ENCODE assay signal across 32 cellular contexts in genomic region chr20:24832518-24832917, GRCh38.
"Had no signal": no experiment of that assay in that cellular context is flagged by ENCODE, and none has a peak within 500 bp of the region (broad histone marks: within the 10 kb centered on the region; RNA-seq: fewer than 3 reads in every experiment).

No MANE protein-coding gene starts in this region.

- H3K9ac ChIP-seq: parathyroid adenoma had no signal

- H3K27me3 ChIP-seq: neutrophil, ovary, spleen, suprapubic skin, testis, tibial artery, transverse colon, upper lobe of right lung, uterus had no signal

- H3K4me3 ChIP-seq: ovary, psoas muscle, skin epidermis, smooth muscle cell, spleen, suprapubic skin, testis, tibial artery, transverse colon, upper lobe of right lung, uterus had no signal

- DNase-seq: naive thymus-derived CD4-positive, alpha-beta T cell; natural killer cell; nucleus accumbens; ovary; posterior cingulate gyrus; psoas muscle; spleen; stimulated activated CD4-positive, alpha-beta T cell treated with anti-CD3 and anti-CD28 coated beads, Interleukin-12 subunit alpha, Interleukin-12 subunit beta, amount 100 ng/mL, for 4 hours; stimulated activated CD4-positive, alpha-beta T cell treated with anti-CD3 and anti-CD28 coated beads, Interleukin-1b, Interleukin-23, amount 100 ng/mL, for 48 hours; stimulated activated CD4-positive, alpha-beta T cell treated with anti-CD3 and anti-CD28 coated beads, Interleukin-4, amount 100 ng/mL, for 1 hour; stimulated activated CD4-positive, alpha-beta T cell treated with anti-CD3 and anti-CD28 coated beads, Interleukin-4, amount 100 ng/mL, for 4 hours; stimulated activated CD8-positive, alpha-beta memory T cell treated with anti-CD3 and anti-CD28 coated beads, Interleukin-4, amount 100 ng/mL, for 48 hours; stimulated activated naive CD4-positive, alpha-beta T cell; stimulated activated naive CD8-positive, alpha-beta T cell treated with anti-CD3 and anti-CD28 coated beads, Interleukin-15, amount 100 ng/mL, for 72 hours; stimulated activated naive CD8-positive, alpha-beta T cell treated with anti-CD3 and anti-CD28 coated beads, Interleukin-15, Interleukin-2, amounts not matched to agents 100 U/mL and 50 U/mL, for 24 hours; substantia nigra; testis; tibial artery; transverse colon; upper lobe of right lung; uterus had no signal

- H3K4me3 Mint-ChIP-seq: naive thymus-derived CD4-positive, alpha-beta T cell; natural killer cell; nephron; neural crest cell; stimulated activated memory B cell treated with anti-CD40 and anti-IgM and Interleukin-4, amounts not matched to agents 10 μg/mL and 1 μg/mL and 100 μg/mL, for 72 hours; stimulated activated naive CD8-positive, alpha-beta T cell treated with anti-CD3 and anti-CD28 coated beads, Interleukin-15, amount 100 ng/mL, for 72 hours; type B pancreatic cell had no signal

- H3K4me1 Mint-ChIP-seq: naive thymus-derived CD4-positive, alpha-beta T cell; natural killer cell; neural crest cell; stimulated activated memory B cell treated with anti-CD40 and anti-IgM and Interleukin-4, amounts not matched to agents 10 μg/mL and 1 μg/mL and 100 μg/mL, for 72 hours; stimulated activated naive CD8-positive, alpha-beta T cell treated with anti-CD3 and anti-CD28 coated beads, Interleukin-15, amount 100 ng/mL, for 72 hours had no signal

- H3K9me3 ChIP-seq: neutrophil, ovary, psoas muscle, suprapubic skin, testis, tibial artery, transverse colon, upper lobe of right lung, uterus had no signal

- H3K4me1 ChIP-seq: parathyroid adenoma, psoas muscle, suprapubic skin, testis, tibial artery, transverse colon, upper lobe of right lung, uterus had no signal

- H2AFZ ChIP-seq: parathyroid adenoma had no signal

- H3K27me3 Mint-ChIP-seq: progenitor cell of endocrine pancreas; stimulated activated naive CD8-positive, alpha-beta T cell treated with anti-CD3 and anti-CD28 coated beads, Interleukin-15, amount 100 ng/mL, for 72 hours had no signal

- H3K9me3 Mint-ChIP-seq: naive thymus-derived CD4-positive, alpha-beta T cell; natural killer cell; nephron; neural crest cell; stimulated activated memory B cell treated with anti-CD40 and anti-IgM and Interleukin-4, amounts not matched to agents 10 μg/mL and 1 μg/mL and 100 μg/mL, for 72 hours; stimulated activated naive CD8-positive, alpha-beta T cell treated with anti-CD3 and anti-CD28 coated beads, Interleukin-15, amount 100 ng/mL, for 72 hours; type B pancreatic cell had no signal

- H3K79me2 ChIP-seq: parathyroid adenoma had no signal

- H3K4me2 ChIP-seq: smooth muscle cell had no signal

- H3K36me3 ChIP-seq: neutrophil, ovary, spleen, suprapubic skin, tibial artery, transverse colon, upper lobe of right lung, uterus had no signal

- ATAC-seq: naive thymus-derived CD4-positive, alpha-beta T cell; natural killer cell; psoas muscle; sciatic nerve; stimulated activated memory B cell treated with anti-CD40 and anti-IgM and Interleukin-4, amounts not matched to agents 10 μg/mL and 1 μg/mL and 100 μg/mL, for 72 hours; stimulated activated naive CD8-positive, alpha-beta T cell treated with anti-CD3 and anti-CD28 coated beads, Interleukin-15, amount 100 ng/mL, for 72 hours; stimulated activated naive CD8-positive, alpha-beta T cell treated with anti-CD3 and anti-CD28 coated beads, Interleukin-15, Interleukin-2, amounts not matched to agents 100 U/mL and 50 U/mL, for 24 hours; upper lobe of right lung had no signal

- H3K36me3 Mint-ChIP-seq: naive thymus-derived CD4-positive, alpha-beta T cell; natural killer cell; stimulated activated memory B cell treated with anti-CD40 and anti-IgM and Interleukin-4, amounts not matched to agents 10 μg/mL and 1 μg/mL and 100 μg/mL, for 72 hours; type B pancreatic cell had no signal

- H3K27ac ChIP-seq: neutrophil, ovary, parathyroid adenoma, psoas muscle, skin epidermis, spleen, suprapubic skin, testis, tibial artery, transverse colon, upper lobe of right lung, uterus had no signal

- H3K27ac Mint-ChIP-seq: naive thymus-derived CD4-positive, alpha-beta T cell; natural killer cell; nephron; progenitor cell of endocrine pancreas; stimulated activated memory B cell treated with anti-CD40 and anti-IgM and Interleukin-4, amounts not matched to agents 10 μg/mL and 1 μg/mL and 100 μg/mL, for 72 hours; stimulated activated naive CD8-positive, alpha-beta T cell treated with anti-CD3 and anti-CD28 coated beads, Interleukin-15, amount 100 ng/mL, for 72 hours; type B pancreatic cell had no signal
